9 cellular contexts compared by ENCODE assay signal in genomic region chr6:52284131-52284459, GRCh38. TPM values are rescaled to one million over a fixed set of nuclear protein-coding genes. Genes with fewer than 3 reads are reported as not detected.
DNase-seq lines count a peak whose midpoint lies in the region; ATAC-seq, FAIRE-seq and TF ChIP-seq lines count a peak whose summit lies in the region.
"Had no signal": no experiment of that assay in that cellular context is flagged by ENCODE, and none has a peak within 500 bp of the region (broad histone marks: within the 10 kb centered on the region; RNA-seq: fewer than 3 reads in every experiment).

No MANE protein-coding gene starts in this region.

- FAIRE-seq in keratinocyte (lab: Jason Lieb, UNC), result no peak

- no peak for TF ChIP-seq RAD21 in HCT116 (IDR thresholded peaks at IDR 0.05; ENCODE audit: low read depth)

- no TSS peak for BruUV-seq in HCT116 (replicated peaks; lab: Mats Ljungman, UMichigan)

- H4K20me1 ChIP-seq in HCT116 (ENCODE audit: insufficient read depth) (peaks cover 22% of the 10 kb centered on the region; the same call in 1 of the 2 replicates), keratinocyte (ENCODE audit: control insufficient read depth, extremely low read depth, insufficient read depth, low read length) (no peaks in the 10 kb centered on the region)

- no peaks in the 10 kb centered on the region for H3K9me3 Mint-ChIP-seq in activated naive CD8-positive, alpha-beta T cell treated with anti-CD3 and anti-CD28 coated beads, Interleukin-2, amount 50 U/mL, for 24 hours

- no peaks in the 10 kb centered on the region for H3K9me1 ChIP-seq in keratinocyte (ENCODE audit: control insufficient read depth, extremely low read depth, insufficient read depth, low read length)

- intact Hi-C loops in HCT116 (cut with micrococcal nuclease), result loop anchor here (2.0 to 10.0 kb wide), 3 partner anchors 231 to 379 kb away; no protein-coding TSS in a partner anchor

- TF ChIP-seq CTCF in HCT116 (IDR thresholded peaks at IDR 0.05 in 2 of 3, conservative IDR thresholded peaks at IDR 0.05 in 1 of 3; ENCODE audit: borderline replicate concordance in 1 of 3, insufficient read depth in 1 of 3, low read depth in 2 of 3, low read length in 2 of 3), result no peak
- TF ChIP-seq CTCF in keratinocyte (optimal IDR thresholded peaks at IDR 0.05 in 1 of 3, IDR thresholded peaks at IDR 0.05 in 1 of 3, conservative IDR thresholded peaks at IDR 0.05 in 1 of 3; ENCODE audit: extremely low read depth in 1 of 3, insufficient read depth in 2 of 3, low read length in 3 of 3), result no peak

- H3K27me3 ChIP-seq in HCT116 (ENCODE audit: insufficient read depth, low read length) (no peaks in the 10 kb centered on the region), keratinocyte (ENCODE audit: control insufficient read depth, extremely low read depth, insufficient read depth, low read length) (no peaks in the 10 kb centered on the region)

- no peak overlapping the region for H3K4me3 Mint-ChIP-seq in activated naive CD8-positive, alpha-beta T cell treated with anti-CD3 and anti-CD28 coated beads, Interleukin-2, amount 50 U/mL, for 24 hours

- H3K9ac ChIP-seq in HCT116 (ENCODE audit: low read length) (peak overlapping the region; percentile 97), keratinocyte (ENCODE audit: control insufficient read depth, extremely low read depth, insufficient read depth, low read length) (peak overlapping the region; percentile 88)

- H3K4me3 ChIP-seq in HCT116 (replicated peaks in 1 of 2; ENCODE audit: low read depth in 1 of 2, low read length in 2 of 2), result peak overlapping the region; percentile 88 to 92
- peak overlapping the region; percentile 71 to 95 (median 92) for H3K4me3 ChIP-seq in keratinocyte (ENCODE audit: control insufficient read depth in 2 of 3, extremely low read depth in 1 of 3, insufficient read depth in 2 of 3, low read depth in 1 of 3, low read length in 3 of 3)

- H3K79me2 ChIP-seq in HCT116 (ENCODE audit: insufficient read depth, low read length) (peaks cover 55% of the 10 kb centered on the region), keratinocyte (ENCODE audit: control insufficient read depth, insufficient read depth, low read length) (peaks cover 27% of the 10 kb centered on the region)

- POLR2A ChIA-PET in HCT116 (lab: Charles Lee), result interaction anchor here (1.4 kb wide), 1 partner anchor 16 kb away, joined by 3 read pairs; no protein-coding TSS in a partner anchor

- H3K27ac Mint-ChIP-seq in activated naive CD8-positive, alpha-beta T cell treated with anti-CD3 and anti-CD28 coated beads, Interleukin-2, amount 50 U/mL, for 24 hours, result no peak overlapping the region

- no peaks in the 10 kb centered on the region for H3K9me3 ChIP-seq in HCT116 (ENCODE audit: control insufficient read depth in 1 of 2, insufficient read depth in 1 of 2, low read depth in 1 of 2, low read length in 2 of 2)
- no peaks in the 10 kb centered on the region for H3K9me3 ChIP-seq in keratinocyte (ENCODE audit: control insufficient read depth, low read depth, low read length)

- CTCF ChIA-PET in HCT116 (lab: Charles Lee), result interaction anchor here (1.0 to 1.9 kb wide), 2 partner anchors 68 to 116 kb away, joined by 4 to 6 read pairs; no protein-coding TSS in a partner anchor

- ATAC-seq in HCT116 (peak; percentile 23), HG03108 (IDR thresholded peaks at IDR 0.05; ENCODE audit: unreplicated experiment) (no peak)
- ATAC-seq in activated naive CD8-positive, alpha-beta T cell treated with anti-CD3 and anti-CD28 coated beads, Interleukin-2, amount 50 U/mL, for 24 hours, result no peak

- H3K36me3 Mint-ChIP-seq in activated naive CD8-positive, alpha-beta T cell treated with anti-CD3 and anti-CD28 coated beads, Interleukin-2, amount 50 U/mL, for 24 hours (ENCODE audit: low read depth), result peaks cover 50% of the 10 kb centered on the region

- RAD21 ChIA-PET in HCT116 (lab: Charles Lee; ENCODE audit: low non-redundant PET in 1 of 2, low total read pairs in 2 of 2, uncharacterized antibody in 2 of 2, unreplicated experiment in 2 of 2), result no interaction called here

- no peak overlapping the region for H2AFZ ChIP-seq in HCT116 (ENCODE audit: low read depth, low read length, poor library complexity, severe bottlenecking)
- peak overlapping the region; percentile 92 for H2AFZ ChIP-seq in keratinocyte (ENCODE audit: control insufficient read depth, low read length)

- H3K4me1 ChIP-seq in HCT116 (ENCODE audit: control insufficient read depth in 1 of 2, insufficient read depth in 2 of 2, low read length in 2 of 2) (peaks cover 4 to 22% of the 10 kb centered on the region in 2 experiments; a peak in 3 of 4 replicates), keratinocyte (ENCODE audit: control insufficient read depth, extremely low read depth, insufficient read depth, low read length) (peaks cover 10% of the 10 kb centered on the region)

- H3K9me2 ChIP-seq in HCT116 (ENCODE audit: insufficient read depth), result no peaks in the 10 kb centered on the region

- TF ChIP-seq POLR2A in HCT116 (IDR thresholded peaks at IDR 0.05; ENCODE audit: borderline replicate concordance, extremely low read depth, insufficient read depth, insufficient read length), result no peak

- H3K27ac ChIP-seq in HCT116 (ENCODE audit: low read depth, low read length) (peak overlapping the region; percentile 81), keratinocyte (ENCODE audit: control insufficient read depth, insufficient read depth, low read length) (peak overlapping the region; percentile 73)

- dilution Hi-C loops in keratinocyte (cut with MboI; ENCODE audit: extremely low pct_ligation_motif_present, low sequenced_read_pairs), result no loop called here

- H3K36me3 ChIP-seq in HCT116 (ENCODE audit: control insufficient read depth in 1 of 2, insufficient read depth in 2 of 2, low read length in 2 of 2) (peaks cover 35 to 43% of the 10 kb centered on the region in 2 experiments), keratinocyte (ENCODE audit: control insufficient read depth in 2 of 2, extremely low read depth in 1 of 2, insufficient read depth in 2 of 2, low read length in 2 of 2) (peaks cover 4 to 12% of the 10 kb centered on the region in 2 experiments)

- peak overlapping the region; percentile 69 for H3K4me2 ChIP-seq in HCT116 (ENCODE audit: low read length)
- H3K4me2 ChIP-seq in keratinocyte (ENCODE audit: control insufficient read depth, extremely low read depth, insufficient read depth, low read depth, low read length), result peak overlapping the region; percentile 69

- no peaks in the 10 kb centered on the region for H3K27me3 Mint-ChIP-seq in activated naive CD8-positive, alpha-beta T cell treated with anti-CD3 and anti-CD28 coated beads, Interleukin-2, amount 50 U/mL, for 24 hours

- DNase-seq in DMS79 (lab: John Stamatoyannopoulos, UW), result peak; percentile 18
- DNase-seq in HCT116 (ENCODE audit: low read depth, low spot score), result no peak
- DNase-seq in NCI-H2171 treated with DMSO at 0.1 percent for 48 hours (lab: John Stamatoyannopoulos, UW), result peak; percentile 62
- peak; percentile 70 for DNase-seq in activated naive CD8-positive, alpha-beta T cell treated with anti-CD3 and anti-CD28 coated beads, Interleukin-2, amount 50 U/mL, for 24 hours
- DNase-seq in keratinocyte (ENCODE audit: low read depth, low spot score), result no peak
- DNase-seq in stimulated activated CD8-positive, alpha-beta memory T cell treated with anti-CD3 and anti-CD28 coated beads, Interleukin-2, amount 100 ng/mL, for 48 hours (ENCODE audit: low read depth in 2 of 2), result peak; percentile 45 to 50
- DNase-seq in globus pallidus (ENCODE audit: low spot score), result no peak

- H3K4me1 Mint-ChIP-seq in activated naive CD8-positive, alpha-beta T cell treated with anti-CD3 and anti-CD28 coated beads, Interleukin-2, amount 50 U/mL, for 24 hours, result peaks cover 47% of the 10 kb centered on the region

TF ChIP-seq in HCT116, 20 proteins besides CTCF, POLR2A, EP300 and RAD21:
- TF ChIP-seq ZNF274 (IDR thresholded peaks at IDR 0.05; ENCODE audit: low read depth, low read length), result no peak
- TF ChIP-seq CBX3 (IDR thresholded peaks at IDR 0.05; ENCODE audit: low read depth), result no peak
- no peak for TF ChIP-seq SP1 (IDR thresholded peaks at IDR 0.05; ENCODE audit: low read depth)
- no peak for TF ChIP-seq MAX (IDR thresholded peaks at IDR 0.05)
- no peak for TF ChIP-seq JUND (IDR thresholded peaks at IDR 0.05)

RNA-seq across cellular contexts. Expression of gene MCM3, which starts 0.4 kb away (rescaled TPM):
- total RNA-seq in HCT116 (2021; ENCODE audit: unreplicated experiment), result 191 TPM
- 96.6 and 122 TPM in 2 replicates for polyA plus RNA-seq in HCT116 (2012)
- polyA plus RNA-seq in keratinocyte, result 30.1 to 70.5 TPM (median 60.9 TPM) in 3 replicates
- polyA plus RNA-seq in keratinocyte (2011; ENCODE audit: low read depth), result 16.9 TPM
- 29.7 and 32.3 TPM in 2 replicates for polyA plus RNA-seq in keratinocyte (2011; cell fraction: cytosol; rRNA removed)
- 47.7 and 50.8 TPM in 2 replicates for polyA plus RNA-seq in keratinocyte (2011; cell fraction: nucleus; rRNA removed)
- polyA plus RNA-seq in keratinocyte (2012; ENCODE audit: low replicate concordance), result 8.6 and 46.4 TPM in 2 replicates
- polyA minus RNA-seq in keratinocyte, result 37.4 to 71.2 TPM (median 64.5 TPM) in 3 replicates
- polyA minus RNA-seq in keratinocyte (2011; cell fraction: cytosol; rRNA and poly(A)+ RNA removed), result 26.1 TPM
- 22.8 and 33.5 TPM in 2 replicates for polyA minus RNA-seq in keratinocyte (2011; cell fraction: nucleus; rRNA and poly(A)+ RNA removed)

RNA-seq across cellular contexts. Expression of gene IL17F, which starts 39.8 kb away (rescaled TPM):
- total RNA-seq in HCT116 (2021; ENCODE audit: unreplicated experiment), result not detected
- not detected in 2 replicates for polyA plus RNA-seq in HCT116 (2012)
- not detected in 3 replicates for polyA plus RNA-seq in keratinocyte
- not detected for polyA plus RNA-seq in keratinocyte (2011; ENCODE audit: low read depth)
- polyA plus RNA-seq in keratinocyte (2011; cell fraction: cytosol; rRNA removed), result not detected in 2 replicates
- polyA plus RNA-seq in keratinocyte (2011; cell fraction: nucleus; rRNA removed), result not detected in 2 replicates
- polyA plus RNA-seq in keratinocyte (2012; ENCODE audit: low replicate concordance), result not detected in 2 replicates
- polyA minus RNA-seq in keratinocyte, result not detected in 3 replicates
- not detected for polyA minus RNA-seq in keratinocyte (2011; cell fraction: cytosol; rRNA and poly(A)+ RNA removed)
- not detected in 2 replicates for polyA minus RNA-seq in keratinocyte (2011; cell fraction: nucleus; rRNA and poly(A)+ RNA removed)
- total RNA-seq: subcutaneous adipose tissue had no signal

Comparison
In these comparisons a context has a peak if more than half of its experiments do, and no peak if none do; other contexts are left out.
1. DNase-seq: peak in DMS79 (single experiment), NCI-H2171 treated with DMSO at 0.1 percent for 48 hours (single experiment), activated naive CD8-positive, alpha-beta T cell treated with anti-CD3 and anti-CD28 coated beads, Interleukin-2, amount 50 U/mL, for 24 hours (single experiment) and stimulated activated CD8-positive, alpha-beta memory T cell treated with anti-CD3 and anti-CD28 coated beads, Interleukin-2, amount 100 ng/mL, for 48 hours (2 of 2); none in HCT116 (single experiment), keratinocyte (single experiment) and globus pallidus (single experiment).